ENCODE assay signal across 7 cellular contexts in genomic region chr17:45563283-45563682, GRCh38.
DNase-seq lines count a peak whose midpoint lies in the region; ATAC-seq and TF ChIP-seq lines count a peak whose summit lies in the region.
"Not testable (repeated sequence)": the region's sequence is repeated elsewhere in the genome, so short reads cannot be mapped to it uniquely, and the experiment has no call there.

No MANE protein-coding gene starts in this region.

- not testable (repeated sequence) for H3K9me2 ChIP-seq in Loucy (replicated peaks; ENCODE audit: low read depth, low read length)

- not testable (repeated sequence) for H3K9ac ChIP-seq in Loucy (ENCODE audit: low read depth, low read length, poor library complexity, severe bottlenecking)

- H3K36me3 ChIP-seq in HEK293 (ENCODE audit: control insufficient read depth in 2 of 2, insufficient read depth in 1 of 2, low read length in 2 of 2); Loucy (ENCODE audit: insufficient read depth, low read length); neutrophil: not testable (repeated sequence)

- H3K4me1 ChIP-seq in HEK293 (ENCODE audit: control insufficient read depth, insufficient read depth, low read length); Loucy (ENCODE audit: insufficient read depth, low read length, poor library complexity, severe bottlenecking): not testable (repeated sequence)
- peaks cover 10% of the 10 kb centered on the region in 2 experiments for H3K4me1 ChIP-seq in neutrophil (ENCODE audit: control insufficient read depth in 1 of 2, insufficient read depth in 1 of 2, low read depth in 1 of 2, low read length in 1 of 2)

- H3K4me2 ChIP-seq in Loucy (ENCODE audit: low read depth, low read length, poor library complexity, severe bottlenecking), result not testable (repeated sequence)

- H3F3A ChIP-seq in Loucy (ENCODE audit: low read depth), result not testable (repeated sequence)

- H3K27ac Mint-ChIP-seq in activated CD8-positive, alpha-beta T cell treated with anti-CD3 and anti-CD28 coated beads for 36 hours, result peak overlapping the region; percentile 9

- H3K4me3 Mint-ChIP-seq in activated CD8-positive, alpha-beta T cell treated with anti-CD3 and anti-CD28 coated beads for 36 hours, result not testable (repeated sequence)

- in situ Hi-C loops in G401 (cut with HindIII; ENCODE audit: low sequenced_read_pairs), result not testable (repeated sequence)

- not testable (repeated sequence) for H3K27me3 ChIP-seq in Loucy (ENCODE audit: insufficient read depth, low read length, poor library complexity, severe bottlenecking); neutrophil

- not testable (repeated sequence) for H3K4me3 ChIP-seq in HEK293 (ENCODE audit: low read depth, low read length); Loucy (ENCODE audit: low read length, poor library complexity, severe bottlenecking); epithelial cell of esophagus (ENCODE audit: low read length); neutrophil (ENCODE audit: low read depth in 1 of 2, low read length in 1 of 2)

- ATAC-seq in activated CD8-positive, alpha-beta T cell treated with anti-CD3 and anti-CD28 coated beads for 36 hours, result peak; percentile 30

- H3K9me3 ChIP-seq in HEK293 (ENCODE audit: control insufficient read depth, insufficient read depth, low read depth, low read length); Loucy (ENCODE audit: insufficient read depth, low read depth, low read length); neutrophil: not testable (repeated sequence)

- peaks cover 23% of the 10 kb centered on the region for H4K20me1 ChIP-seq in Loucy (ENCODE audit: insufficient read depth, low read length, poor library complexity, severe bottlenecking)

- TF ChIP-seq CTCF in HEK293 (tag by site-specific recombination; IDR thresholded peaks at IDR 0.05); activated CD8-positive, alpha-beta T cell treated with anti-CD3 and anti-CD28 coated beads for 36 hours (IDR thresholded peaks at IDR 0.05); neutrophil (IDR thresholded peaks at IDR 0.05): not testable (repeated sequence)
- TF ChIP-seq CTCF in Loucy (conservative IDR thresholded peaks at IDR 0.05; ENCODE audit: low read length) (peak; percentile 27), epithelial cell of esophagus (IDR thresholded peaks at IDR 0.05; ENCODE audit: insufficient read depth, low read depth, low read length, missing control alignments) (peak; percentile 8)

- CTCF ChIA-PET in HEK293 (lab: Yijun Ruan, JAX); activated CD8-positive, alpha-beta T cell treated with anti-CD3 and anti-CD28 coated beads for 36 hours (lab: Charles Lee): not testable (repeated sequence)

- H3K4me1 Mint-ChIP-seq in activated CD8-positive, alpha-beta T cell treated with anti-CD3 and anti-CD28 coated beads for 36 hours (ENCODE audit: low read depth), result peaks cover 19% of the 10 kb centered on the region

- H3K9me3 Mint-ChIP-seq in activated CD8-positive, alpha-beta T cell treated with anti-CD3 and anti-CD28 coated beads for 36 hours, result not testable (repeated sequence)

- peak; percentile 3 for DNase-seq in G401 (ENCODE audit: low spot score)
- peak; percentile 1 for DNase-seq in RKO (ENCODE audit: low spot score)
- not testable (repeated sequence) for DNase-seq in activated CD8-positive, alpha-beta T cell treated with anti-CD3 and anti-CD28 coated beads for 36 hours; epithelial cell of esophagus (ENCODE audit: low read depth)

- not testable (repeated sequence) for H3K27ac ChIP-seq in HEK293 (ENCODE audit: extremely low read depth, low read depth, low read length)
- H3K27ac ChIP-seq in neutrophil, result peak overlapping the region; percentile 8

- peaks cover 59% of the 10 kb centered on the region for H3K79me2 ChIP-seq in Loucy (ENCODE audit: insufficient read depth, low read length)

- POLR2A ChIA-PET in HEK293 (lab: Yijun Ruan, JAX); activated CD8-positive, alpha-beta T cell treated with anti-CD3 and anti-CD28 coated beads for 36 hours (lab: Charles Lee): not testable (repeated sequence)

- not testable (repeated sequence) for H3K27me3 Mint-ChIP-seq in activated CD8-positive, alpha-beta T cell treated with anti-CD3 and anti-CD28 coated beads for 36 hours

- H2AFZ ChIP-seq in Loucy (ENCODE audit: low read length), result not testable (repeated sequence)

- intact Hi-C loops in activated CD8-positive, alpha-beta T cell treated with anti-CD3 and anti-CD28 coated beads for 36 hours (cut with micrococcal nuclease), result not testable (repeated sequence)

- H3K36me3 Mint-ChIP-seq in activated CD8-positive, alpha-beta T cell treated with anti-CD3 and anti-CD28 coated beads for 36 hours (ENCODE audit: low read depth), result not testable (repeated sequence)

TF ChIP-seq in HEK293, 187 proteins besides CTCF, POLR2A, EP300 and RAD21:
- TF ChIP-seq GLIS1 (tag by site-specific recombination; IDR thresholded peaks at IDR 0.05) (peak; percentile 54), ZIC2 (tag by site-specific recombination; IDR thresholded peaks at IDR 0.05) (peak; percentile 46; the same call in 1 of the 2 replicates)
